ENCODE assay signal across 8 cellular contexts in genomic region chr14:104393898-104394605, GRCh38.
DNase-seq lines count a peak whose midpoint lies in the region; ATAC-seq lines count a peak whose summit lies in the region.

No MANE protein-coding gene starts in this region.

- peaks cover 67% of the 10 kb centered on the region for H3K4me1 Mint-ChIP-seq in activated CD4-positive, alpha-beta memory T cell treated with anti-CD3 and anti-CD28 coated beads for 36 hours (ENCODE audit: low read depth)

- peaks cover 6% of the 10 kb centered on the region for H3K36me3 Mint-ChIP-seq in activated CD4-positive, alpha-beta memory T cell treated with anti-CD3 and anti-CD28 coated beads for 36 hours

- H3K4me3 Mint-ChIP-seq in activated CD4-positive, alpha-beta memory T cell treated with anti-CD3 and anti-CD28 coated beads for 36 hours: no peak overlapping the region

- CTCF ChIA-PET in activated CD4-positive, alpha-beta memory T cell treated with anti-CD3 and anti-CD28 coated beads for 36 hours (lab: Charles Lee): no interaction called here

- H3K9me3 Mint-ChIP-seq in activated CD4-positive, alpha-beta memory T cell treated with anti-CD3 and anti-CD28 coated beads for 36 hours: peaks cover 15% of the 10 kb centered on the region

- H3K27me3 Mint-ChIP-seq in activated CD4-positive, alpha-beta memory T cell treated with anti-CD3 and anti-CD28 coated beads for 36 hours: no peaks in the 10 kb centered on the region

- POLR2A ChIA-PET in activated CD4-positive, alpha-beta memory T cell treated with anti-CD3 and anti-CD28 coated beads for 36 hours (lab: Charles Lee): no interaction called here

- DNase-seq in activated CD4-positive, alpha-beta memory T cell treated with anti-CD3 and anti-CD28 coated beads for 36 hours: peak; percentile 74
- DNase-seq in Right ventricle myocardium inferior (ENCODE audit: missing footprints) (peak; percentile 73), amniotic stem cell (lab: John Stamatoyannopoulos, UW) (no peak), nucleus accumbens (lab: John Stamatoyannopoulos, UW) (no peak)
- peak; percentile 33 for DNase-seq in stimulated activated CD8-positive, alpha-beta memory T cell treated with anti-CD3 and anti-CD28 coated beads, Interleukin-15, amount 100 ng/mL, for 1 hour (ENCODE audit: low read depth)

- ATAC-seq in GM21576 (IDR thresholded peaks at IDR 0.05; ENCODE audit: unreplicated experiment) (peak; percentile 49), Right ventricle myocardium inferior (peak; percentile 41), GM19455 (IDR thresholded peaks at IDR 0.05; ENCODE audit: unreplicated experiment) (no peak), HG02938 (IDR thresholded peaks at IDR 0.05; ENCODE audit: unreplicated experiment) (no peak)

- H3K27ac Mint-ChIP-seq in activated CD4-positive, alpha-beta memory T cell treated with anti-CD3 and anti-CD28 coated beads for 36 hours: peak overlapping the region; percentile 60

- intact Hi-C loops in activated CD4-positive, alpha-beta memory T cell treated with anti-CD3 and anti-CD28 coated beads for 36 hours (cut with micrococcal nuclease): no loop called here
- intact Hi-C loops in Right ventricle myocardium inferior (cut with DNase I): no loop called here

Comparison
In these comparisons a context has a peak if more than half of its experiments do, and no peak if none do; other contexts are left out.
1. ATAC-seq: peak in GM21576 (single experiment) and Right ventricle myocardium inferior (single experiment); none in GM19455 (single experiment) and HG02938 (single experiment).
2. DNase-seq: peak in activated CD4-positive, alpha-beta memory T cell treated with anti-CD3 and anti-CD28 coated beads for 36 hours (single experiment), Right ventricle myocardium inferior (single experiment) and stimulated activated CD8-positive, alpha-beta memory T cell treated with anti-CD3 and anti-CD28 coated beads, Interleukin-15, amount 100 ng/mL, for 1 hour (single experiment); none in amniotic stem cell (single experiment) and nucleus accumbens (0 of 56).